Comparison of ENCODE assay signal across 29 cellular contexts in the genomic region with DNA sequence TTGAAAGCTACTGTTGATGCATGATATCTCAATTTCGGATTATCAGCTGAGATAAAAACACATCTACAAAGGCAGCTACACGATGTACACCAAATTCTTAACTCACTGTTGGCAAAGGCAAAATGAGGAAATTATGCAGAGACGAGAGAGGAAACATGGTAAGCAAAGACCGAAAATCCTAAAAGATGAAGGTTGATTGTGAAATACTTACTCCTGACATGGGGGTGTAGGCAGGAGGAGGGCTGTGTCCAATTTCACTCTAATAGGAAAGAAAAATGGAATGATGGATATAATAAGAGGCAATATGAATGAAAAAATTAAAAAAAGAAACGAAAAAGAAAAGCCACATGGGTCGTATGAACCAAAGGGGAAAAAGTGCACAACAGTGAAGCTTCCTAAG.
"Had no signal": no experiment of that assay in that cellular context is flagged by ENCODE, and none has a peak within 500 bp of the region (broad histone marks: within the 10 kb centered on the region; RNA-seq: fewer than 3 reads in every experiment).

No MANE protein-coding gene starts in this region.

- H3K9ac ChIP-seq: neural progenitor cell, parathyroid adenoma had no signal

- H3K4me1 ChIP-seq: gastrocnemius medialis, left lung, parathyroid adenoma, suprapubic skin, transverse colon, upper lobe of right lung, uterus had no signal

- H3K4me3 ChIP-seq: dorsolateral prefrontal cortex, gastrocnemius medialis, left lung, mucosa of descending colon, neural progenitor cell, smooth muscle cell, suprapubic skin, transverse colon, upper lobe of right lung, uterus had no signal

- DNase-seq: dorsolateral prefrontal cortex; effector CD4-positive, alpha-beta T cell; endodermal cell; foreskin fibroblast; gastrocnemius medialis; head of caudate nucleus; kidney; left cardiac atrium; left lung; mesenchymal stem cell; mucosa of descending colon; naive B cell; stimulated activated CD4-positive, alpha-beta T cell treated with anti-CD3 and anti-CD28 coated beads, Interleukin-12 subunit alpha, Interleukin-12 subunit beta, amount 100 ng/mL, for 4 hours; stimulated activated CD4-positive, alpha-beta T cell treated with anti-CD3 and anti-CD28 coated beads, Interleukin-1b, Interleukin-23, amount 100 ng/mL, for 48 hours; stimulated activated CD4-positive, alpha-beta T cell treated with anti-CD3 and anti-CD28 coated beads, Interleukin-4, amount 100 ng/mL, for 1 hour; stimulated activated CD8-positive, alpha-beta memory T cell treated with anti-CD3 and anti-CD28 coated beads, Interleukin-4, amount 100 ng/mL, for 48 hours; stimulated activated naive CD4-positive, alpha-beta T cell; stimulated activated naive CD8-positive, alpha-beta T cell treated with anti-CD3 and anti-CD28 coated beads, Interleukin-15, amount 100 ng/mL, for 72 hours; transverse colon; upper lobe of right lung; uterus had no signal

- ATAC-seq: esophagus mucosa; gastrocnemius medialis; left cardiac atrium; left lung; mucosa of descending colon; natural killer cell treated with Interleukin-12 subunit alpha and Interleukin-12 subunit beta and Interleukin-15 and Interleukin-18, amount 100 ng/mL, for 72 hours; sciatic nerve; stimulated activated naive CD8-positive, alpha-beta T cell treated with anti-CD3 and anti-CD28 coated beads, Interleukin-15, amount 100 ng/mL, for 72 hours; upper lobe of right lung had no signal

- H2AFZ ChIP-seq: neural progenitor cell, parathyroid adenoma had no signal

- H3K36me3 ChIP-seq: left lung, neural progenitor cell, suprapubic skin, transverse colon, upper lobe of right lung, uterus had no signal

- H3K27me3 ChIP-seq: dorsolateral prefrontal cortex, gastrocnemius medialis, left lung, neural progenitor cell, suprapubic skin, transverse colon, upper lobe of right lung, uterus had no signal

- H3K4me2 ChIP-seq: neural progenitor cell, smooth muscle cell had no signal

- H3K9me3 ChIP-seq: gastrocnemius medialis, left lung, mucosa of descending colon, suprapubic skin, transverse colon, upper lobe of right lung, uterus had no signal

- H3K79me2 ChIP-seq: parathyroid adenoma had no signal

- H3K27ac ChIP-seq: dorsolateral prefrontal cortex, epithelial cell of prostate, gastrocnemius medialis, left lung, neural progenitor cell, parathyroid adenoma, suprapubic skin, transverse colon, upper lobe of right lung, uterus had no signal
